In the genomic region with DNA sequence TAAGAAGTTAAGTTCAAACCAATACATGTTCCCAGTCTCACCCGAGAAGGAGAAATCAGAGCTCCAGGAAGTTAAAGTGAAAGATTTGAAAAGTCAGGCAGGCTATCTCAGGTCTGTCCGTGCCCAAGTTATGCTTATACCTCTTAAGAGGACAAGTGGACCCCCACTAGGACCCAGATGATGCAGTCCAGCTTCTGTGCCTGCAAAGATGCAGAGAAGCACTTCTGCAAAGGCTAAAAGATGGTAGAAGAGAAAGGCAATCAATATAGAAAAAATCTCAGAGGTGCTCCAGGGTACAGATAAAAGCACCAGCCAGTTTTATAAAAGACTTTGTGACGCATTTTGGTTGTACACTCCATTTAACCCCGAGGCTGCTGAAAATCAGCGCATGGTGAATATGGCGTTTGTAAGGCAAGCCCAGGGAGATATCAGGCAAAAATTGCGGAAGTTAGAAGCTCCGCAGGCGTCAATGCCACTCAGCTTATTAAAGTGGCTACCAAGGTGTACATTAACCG, we compare ENCODE assay signal across 8 cellular contexts. TPM values are rescaled to one million over a fixed set of nuclear protein-coding genes. Genes with fewer than 3 reads are reported as not detected.
DNase-seq lines count a peak whose midpoint lies in the region; ATAC-seq and TF ChIP-seq lines count a peak whose summit lies in the region.

No MANE protein-coding gene starts in this region.

- H3K36me3 ChIP-seq in fibroblast of lung (ENCODE audit: control insufficient read depth, insufficient read depth, low read length) (no peaks in the 10 kb centered on the region), neural progenitor cell (peaks cover 6% of the 10 kb centered on the region)

- H3K4me1 Mint-ChIP-seq in activated T-cell treated with anti-CD3 and anti-CD28 coated beads, Interleukin-2, amount 50 U/mL, for 72 hours (ENCODE audit: low read depth) = no peaks in the 10 kb centered on the region
- H3K4me1 Mint-ChIP-seq in activated T-cell treated with anti-CD3 and anti-CD28 coated beads, Interleukin-2, amount 50 U/mL, for 24 hours (ENCODE audit: low read depth) = no peaks in the 10 kb centered on the region
- H3K4me1 Mint-ChIP-seq in neural progenitor cell = peaks cover 14% of the 10 kb centered on the region
- peaks cover 20% of the 10 kb centered on the region for H3K4me1 Mint-ChIP-seq in mesothelial cell of epicardium

- no peaks in the 10 kb centered on the region for H3K9me3 ChIP-seq in fibroblast of lung (ENCODE audit: control insufficient read depth, insufficient read depth, low read depth, low read length)
- H3K9me3 ChIP-seq in neural progenitor cell (ENCODE audit: low read depth) = peaks cover 7% of the 10 kb centered on the region

- no peaks in the 10 kb centered on the region for H3K36me3 Mint-ChIP-seq in activated T-cell treated with anti-CD3 and anti-CD28 coated beads, Interleukin-2, amount 50 U/mL, for 72 hours (ENCODE audit: insufficient read depth in 2 of 2)
- H3K36me3 Mint-ChIP-seq in activated T-cell treated with anti-CD3 and anti-CD28 coated beads, Interleukin-2, amount 50 U/mL, for 24 hours (ENCODE audit: low read depth) = no peaks in the 10 kb centered on the region
- H3K36me3 Mint-ChIP-seq in neural progenitor cell (no peaks in the 10 kb centered on the region), mesothelial cell of epicardium (no peaks in the 10 kb centered on the region)

- no peak overlapping the region for H3K4me3 Mint-ChIP-seq in activated T-cell treated with anti-CD3 and anti-CD28 coated beads, Interleukin-2, amount 50 U/mL, for 72 hours
- no peak overlapping the region for H3K4me3 Mint-ChIP-seq in activated T-cell treated with anti-CD3 and anti-CD28 coated beads, Interleukin-2, amount 50 U/mL, for 24 hours
- H3K4me3 Mint-ChIP-seq in neural progenitor cell (no peak overlapping the region), mesothelial cell of epicardium (no peak overlapping the region)

- H3K4me3 ChIP-seq in fibroblast of lung (replicated peaks in 1 of 4; ENCODE audit: control extremely low read depth in 1 of 4, insufficient read depth in 1 of 4, low read depth in 3 of 4, low read length in 4 of 4) (peak overlapping the region; percentile 11 to 79 (median 36)), neural progenitor cell (peak overlapping the region; percentile 43)

- H2AFZ ChIP-seq in fibroblast of lung (ENCODE audit: low read length) (peak overlapping the region; percentile 99), neural progenitor cell (replicated peaks) (peak overlapping the region; percentile 64)

- no peaks in the 10 kb centered on the region for H4K20me1 ChIP-seq in fibroblast of lung (ENCODE audit: control insufficient read depth, extremely low read depth, insufficient read depth, low read length)
- no peaks in the 10 kb centered on the region for H4K20me1 ChIP-seq in neural progenitor cell (ENCODE audit: low read depth)

- no peak for TF ChIP-seq CTCF in fibroblast of lung (conservative IDR thresholded peaks at IDR 0.05 in 1 of 2, IDR thresholded peaks at IDR 0.05 in 1 of 2; ENCODE audit: low read depth in 1 of 2, low read length in 2 of 2)
- no peak for TF ChIP-seq CTCF in neural progenitor cell (IDR thresholded peaks at IDR 0.05)
- no peak for TF ChIP-seq CTCF in mesothelial cell of epicardium (IDR thresholded peaks at IDR 0.05; ENCODE audit: unreplicated experiment)

- peak in 1 of 2 donors; percentile 19 for DNase-seq in activated T-cell treated with anti-CD3 and anti-CD28 coated beads, Interleukin-2, amount 50 U/mL, for 72 hours
- no peak for DNase-seq in activated T-cell treated with anti-CD3 and anti-CD28 coated beads, Interleukin-2, amount 50 U/mL, for 24 hours
- DNase-seq in NAMALWA (ENCODE audit: low spot score) (peak; percentile 45), fibroblast of lung (ENCODE audit: low read depth in 2 of 2) (peak; percentile 54 to 56), neural progenitor cell (ENCODE audit: low spot score) (peak; percentile 43), NCI-H524 treated with DMSO at 0.1 percent for 48 hours (lab: John Stamatoyannopoulos, UW) (no peak), mesothelial cell of epicardium (ENCODE audit: low spot score in 2 of 2, unreplicated experiment in 2 of 2) (no peak)
- DNase-seq in stimulated activated CD4-positive, alpha-beta T cell treated with anti-CD3 and anti-CD28 coated beads, Interleukin-2, amount 100 ng/mL, for 48 hours = no peak

- H3K27ac ChIP-seq in fibroblast of lung (ENCODE audit: insufficient read depth, low read length) (no peak overlapping the region), neural progenitor cell (peak overlapping the region; percentile 94)

- peak; percentile 46 to 60 for ATAC-seq in activated T-cell treated with anti-CD3 and anti-CD28 coated beads, Interleukin-2, amount 50 U/mL, for 72 hours (replicated peaks in 1 of 2)

- no peaks in the 10 kb centered on the region for H3K79me2 ChIP-seq in fibroblast of lung (ENCODE audit: control insufficient read depth, insufficient read depth, low read length)
- no peaks in the 10 kb centered on the region for H3K79me2 ChIP-seq in neural progenitor cell (ENCODE audit: low read depth)

- H3K27ac Mint-ChIP-seq in activated T-cell treated with anti-CD3 and anti-CD28 coated beads, Interleukin-2, amount 50 U/mL, for 72 hours = no peak overlapping the region
- no peak overlapping the region for H3K27ac Mint-ChIP-seq in activated T-cell treated with anti-CD3 and anti-CD28 coated beads, Interleukin-2, amount 50 U/mL, for 24 hours
- no peak overlapping the region for H3K27ac Mint-ChIP-seq in neural progenitor cell
- H3K27ac Mint-ChIP-seq in mesothelial cell of epicardium = no peak overlapping the region

- H3K9ac ChIP-seq in fibroblast of lung (ENCODE audit: insufficient read depth, low read length) = no peak overlapping the region
- H3K9ac ChIP-seq in neural progenitor cell = no peak overlapping the region

- H3K4me2 ChIP-seq in fibroblast of lung (ENCODE audit: extremely low read depth, insufficient read depth, low read length) = peak overlapping the region; percentile 86
- peak overlapping the region; percentile 80 for H3K4me2 ChIP-seq in neural progenitor cell

- H3K27me3 Mint-ChIP-seq in activated T-cell treated with anti-CD3 and anti-CD28 coated beads, Interleukin-2, amount 50 U/mL, for 72 hours (ENCODE audit: low read depth) = no peaks in the 10 kb centered on the region
- H3K27me3 Mint-ChIP-seq in activated T-cell treated with anti-CD3 and anti-CD28 coated beads, Interleukin-2, amount 50 U/mL, for 24 hours = no peaks in the 10 kb centered on the region
- H3K27me3 Mint-ChIP-seq in neural progenitor cell (ENCODE audit: insufficient read depth, low read depth) (no peaks in the 10 kb centered on the region), mesothelial cell of epicardium (ENCODE audit: low read depth) (no peaks in the 10 kb centered on the region)

- H3K27me3 ChIP-seq in fibroblast of lung (ENCODE audit: control insufficient read depth, insufficient read depth, low read length) (no peaks in the 10 kb centered on the region), neural progenitor cell (no peaks in the 10 kb centered on the region)

- peaks cover 52% of the 10 kb centered on the region for H3F3A ChIP-seq in neural progenitor cell (ENCODE audit: low read depth)

- H3K9me3 Mint-ChIP-seq in activated T-cell treated with anti-CD3 and anti-CD28 coated beads, Interleukin-2, amount 50 U/mL, for 72 hours = no peaks in the 10 kb centered on the region
- no peaks in the 10 kb centered on the region for H3K9me3 Mint-ChIP-seq in activated T-cell treated with anti-CD3 and anti-CD28 coated beads, Interleukin-2, amount 50 U/mL, for 24 hours
- H3K9me3 Mint-ChIP-seq in neural progenitor cell (peaks cover 2% of the 10 kb centered on the region), mesothelial cell of epicardium (no peaks in the 10 kb centered on the region)

- H3K4me1 ChIP-seq in fibroblast of lung (ENCODE audit: control insufficient read depth, extremely low read depth, insufficient read depth, low read length) (peaks cover 5% of the 10 kb centered on the region), neural progenitor cell (peaks cover 49% of the 10 kb centered on the region)

RNA-seq across cellular contexts. Expression of gene SLC9C1, which starts 9.9 kb away (rescaled TPM):
- total RNA-seq in activated T-cell treated with anti-CD3 and anti-CD28 coated beads, Interleukin-2, amount 50 U/mL, for 72 hours = not detected
- under 0.01 TPM in 1 of 2 replicates, not detected in the other for total RNA-seq in fibroblast of lung
- not detected in 2 replicates for polyA plus RNA-seq in fibroblast of lung
- polyA plus RNA-seq in fibroblast of lung (2012) = not detected in 2 replicates
- polyA minus RNA-seq in fibroblast of lung (ENCODE audit: low replicate concordance) = not detected in 2 replicates
- 0.31 and 1.3 TPM in 2 replicates for total RNA-seq in neural progenitor cell (ENCODE audit: low replicate concordance)
- 0.69 to 1.6 TPM (median 0.69 TPM) in 3 replicates for total RNA-seq in mesothelial cell of epicardium

RNA-seq across cellular contexts. Expression of gene CD200, which starts 29.1 kb away (rescaled TPM):
- 10 to 100 TPM; 23.5 to 27.4 TPM for total RNA-seq in activated T-cell treated with anti-CD3 and anti-CD28 coated beads, Interleukin-2, amount 50 U/mL, for 72 hours
- 0.17 and 0.26 TPM in 2 replicates for total RNA-seq in fibroblast of lung
- polyA plus RNA-seq in fibroblast of lung = 0.22 and 2.5 TPM in 2 replicates
- polyA plus RNA-seq in fibroblast of lung (2012) = 0.36 and 0.91 TPM in 2 replicates
- polyA minus RNA-seq in fibroblast of lung (ENCODE audit: low replicate concordance) = not detected in 2 replicates
- 41.5 and 48.4 TPM in 2 replicates for total RNA-seq in neural progenitor cell (ENCODE audit: low replicate concordance)
- 25.7 to 26.6 TPM (median 25.9 TPM) in 3 replicates for total RNA-seq in mesothelial cell of epicardium

Comparison
In these comparisons a context has a peak if more than half of its experiments do, and no peak if none do; other contexts are left out.
1. DNase-seq: peak in NAMALWA (single experiment), fibroblast of lung (2 of 2) and neural progenitor cell (single experiment); none in activated T-cell treated with anti-CD3 and anti-CD28 coated beads, Interleukin-2, amount 50 U/mL, for 24 hours (single experiment), stimulated activated CD4-positive, alpha-beta T cell treated with anti-CD3 and anti-CD28 coated beads, Interleukin-2, amount 100 ng/mL, for 48 hours (0 of 2), NCI-H524 treated with DMSO at 0.1 percent for 48 hours (single experiment) and mesothelial cell of epicardium (0 of 2).
2. RNA of gene CD200, which starts 29.1 kb away (total RNA-seq): 41.5 to 48.4 TPM in neural progenitor cell, 23.5 to 27.4 TPM in activated T-cell treated with anti-CD3 and anti-CD28 coated beads, Interleukin-2, amount 50 U/mL, for 72 hours and 25.7 to 26.6 TPM in mesothelial cell of epicardium; 0.17 to 0.26 TPM in fibroblast of lung; every median in the first group is over 10 times any median in the second.